Comparison of ENCODE assay signal across 28 cellular contexts in the genomic region with DNA sequence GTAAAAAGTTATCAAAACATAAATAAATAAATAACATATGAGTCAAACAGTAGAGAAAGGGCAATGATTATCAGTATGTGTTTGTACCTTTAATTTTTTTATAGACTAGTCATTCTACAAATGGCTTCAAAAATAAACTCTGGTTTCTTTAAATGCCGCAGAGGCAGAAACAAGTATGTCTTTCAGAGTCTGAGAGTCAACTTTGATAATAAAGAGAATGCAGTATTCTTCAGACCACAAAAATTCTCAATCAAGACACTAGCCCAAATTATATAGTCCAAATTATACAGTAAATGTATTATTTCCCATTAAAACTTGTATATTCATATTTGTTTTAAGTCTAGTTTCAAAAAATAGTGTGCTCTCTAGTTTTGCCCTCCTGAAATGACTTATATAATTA.
"Had no signal": no experiment of that assay in that cellular context is flagged by ENCODE, and none has a peak within 500 bp of the region (broad histone marks: within the 10 kb centered on the region; RNA-seq: fewer than 3 reads in every experiment).

No MANE protein-coding gene starts in this region.

- ATAC-seq: stimulated activated effector memory CD8-positive, alpha-beta T cell treated with anti-CD3 and anti-CD28 coated beads, Interleukin-12 subunit alpha, Interleukin-12 subunit beta, amount 100 ng/mL, for 72 hours; stimulated activated memory B cell treated with anti-CD40 and anti-IgM and Interleukin-4, amounts not matched to agents 10 μg/mL and 1 μg/mL and 100 μg/mL, for 72 hours; stimulated activated naive B cell treated with anti-CD40 and anti-IgM and Interleukin-4, amounts not matched to agents 10 μg/mL and 1 μg/mL and 100 μg/mL, for 72 hours; stimulated activated naive CD8-positive, alpha-beta T cell treated with anti-CD3 and anti-CD28 coated beads, Interleukin-15, amount 100 ng/mL, for 72 hours; stimulated activated naive CD8-positive, alpha-beta T cell treated with anti-CD3 and anti-CD28 coated beads, Interleukin-15, Interleukin-2, amounts not matched to agents 100 U/mL and 50 U/mL, for 24 hours; upper lobe of right lung had no signal

- H3K36me3 Mint-ChIP-seq: stimulated activated effector memory CD8-positive, alpha-beta T cell treated with anti-CD3 and anti-CD28 coated beads, Interleukin-12 subunit alpha, Interleukin-12 subunit beta, amount 100 ng/mL, for 72 hours; stimulated activated memory B cell treated with anti-CD40 and anti-IgM and Interleukin-4, amounts not matched to agents 10 μg/mL and 1 μg/mL and 100 μg/mL, for 72 hours; stimulated activated naive B cell treated with anti-CD40 and anti-IgM and Interleukin-4, amounts not matched to agents 10 μg/mL and 1 μg/mL and 100 μg/mL, for 72 hours; type B pancreatic cell had no signal

- H3K27ac ChIP-seq: stomach, suprapubic skin, testis, thoracic aorta, thyroid gland, tibial artery, tibial nerve, transverse colon, upper lobe of left lung, upper lobe of right lung, uterus, vagina had no signal

- DNase-seq: stimulated activated CD4-positive, alpha-beta T cell treated with anti-CD3 and anti-CD28 coated beads, Interleukin-2, amount 100 ng/mL, for 48 hours; stimulated activated CD4-positive, alpha-beta T cell treated with anti-CD3 and anti-CD28 coated beads, Interleukin-4, amount 100 ng/mL, for 1 hour; stimulated activated CD4-positive, alpha-beta T cell treated with anti-CD3 and anti-CD28 coated beads, Interleukin-4, amount 100 ng/mL, for 24 hours; stimulated activated CD4-positive, alpha-beta T cell treated with anti-CD3 and anti-CD28 coated beads, Interleukin-4, amount 100 ng/mL, for 4 hours; stimulated activated CD8-positive, alpha-beta memory T cell treated with anti-CD3 and anti-CD28 coated beads, Interleukin-4, amount 100 ng/mL, for 48 hours; stimulated activated naive B cell treated with anti-CD40 and anti-IgM and Interleukin-4, amounts not matched to agents 10 μg/mL and 1 μg/mL and 100 μg/mL, for 72 hours; stimulated activated naive CD4-positive, alpha-beta T cell; stimulated activated naive CD4-positive, alpha-beta T cell treated with Interleukin-2 at 50 U/mL for 16 hours; stimulated activated naive CD8-positive, alpha-beta T cell treated with anti-CD3 and anti-CD28 coated beads, Interleukin-15, amount 100 ng/mL, for 72 hours; stimulated activated naive CD8-positive, alpha-beta T cell treated with anti-CD3 and anti-CD28 coated beads, Interleukin-15, Interleukin-2, amounts not matched to agents 100 U/mL and 50 U/mL, for 24 hours; stomach; substantia nigra; testis; thyroid gland; tibial artery; transverse colon; trophoblast cell; upper lobe of left lung; upper lobe of right lung; uterus had no signal

- H3K9me3 ChIP-seq: stomach, suprapubic skin, testis, thoracic aorta, thyroid gland, tibial artery, tibial nerve, upper lobe of left lung, upper lobe of right lung, uterus, vagina had no signal

- H3K4me3 Mint-ChIP-seq: stimulated activated effector memory CD8-positive, alpha-beta T cell treated with anti-CD3 and anti-CD28 coated beads, Interleukin-12 subunit alpha, Interleukin-12 subunit beta, amount 100 ng/mL, for 72 hours; stimulated activated memory B cell treated with anti-CD40 and anti-IgM and Interleukin-4, amounts not matched to agents 10 μg/mL and 1 μg/mL and 100 μg/mL, for 72 hours; stimulated activated naive B cell treated with anti-CD40 and anti-IgM and Interleukin-4, amounts not matched to agents 10 μg/mL and 1 μg/mL and 100 μg/mL, for 72 hours; stimulated activated naive CD8-positive, alpha-beta T cell treated with anti-CD3 and anti-CD28 coated beads, Interleukin-15, amount 100 ng/mL, for 72 hours; stimulated activated naive CD8-positive, alpha-beta T cell treated with anti-CD3 and anti-CD28 coated beads, Interleukin-15, Interleukin-2, amounts not matched to agents 100 ng/mL and 50 ng/mL, for 24 hours; type B pancreatic cell had no signal

- H3K4me1 Mint-ChIP-seq: stimulated activated effector memory CD8-positive, alpha-beta T cell treated with anti-CD3 and anti-CD28 coated beads, Interleukin-12 subunit alpha, Interleukin-12 subunit beta, amount 100 ng/mL, for 72 hours; stimulated activated memory B cell treated with anti-CD40 and anti-IgM and Interleukin-4, amounts not matched to agents 10 μg/mL and 1 μg/mL and 100 μg/mL, for 72 hours; stimulated activated naive B cell treated with anti-CD40 and anti-IgM and Interleukin-4, amounts not matched to agents 10 μg/mL and 1 μg/mL and 100 μg/mL, for 72 hours; stimulated activated naive CD8-positive, alpha-beta T cell treated with anti-CD3 and anti-CD28 coated beads, Interleukin-15, amount 100 ng/mL, for 72 hours had no signal

- H3K27ac Mint-ChIP-seq: stimulated activated effector memory CD8-positive, alpha-beta T cell treated with anti-CD3 and anti-CD28 coated beads, Interleukin-12 subunit alpha, Interleukin-12 subunit beta, amount 100 ng/mL, for 72 hours; stimulated activated memory B cell treated with anti-CD40 and anti-IgM and Interleukin-4, amounts not matched to agents 10 μg/mL and 1 μg/mL and 100 μg/mL, for 72 hours; stimulated activated naive B cell treated with anti-CD40 and anti-IgM and Interleukin-4, amounts not matched to agents 10 μg/mL and 1 μg/mL and 100 μg/mL, for 72 hours; stimulated activated naive CD8-positive, alpha-beta T cell treated with anti-CD3 and anti-CD28 coated beads, Interleukin-15, amount 100 ng/mL, for 72 hours; stimulated activated naive CD8-positive, alpha-beta T cell treated with anti-CD3 and anti-CD28 coated beads, Interleukin-15, Interleukin-2, amounts not matched to agents 100 ng/mL and 50 ng/mL, for 24 hours; type B pancreatic cell had no signal

- H3K27me3 ChIP-seq: stomach, suprapubic skin, testis, thyroid gland, tibial artery, tibial nerve, transverse colon, upper lobe of left lung, upper lobe of right lung, uterus, vagina had no signal

- H3K9me3 Mint-ChIP-seq: stimulated activated memory B cell treated with anti-CD40 and anti-IgM and Interleukin-4, amounts not matched to agents 10 μg/mL and 1 μg/mL and 100 μg/mL, for 72 hours; type B pancreatic cell had no signal

- H3K4me1 ChIP-seq: stomach, suprapubic skin, testis, thyroid gland, tibial artery, tibial nerve, transverse colon, upper lobe of left lung, upper lobe of right lung, uterus, vagina had no signal

- H3K36me3 ChIP-seq: stomach, suprapubic skin, thoracic aorta, thyroid gland, tibial artery, tibial nerve, transverse colon, upper lobe of left lung, upper lobe of right lung, vagina had no signal

- H3K4me3 ChIP-seq: stomach, suprapubic skin, testis, thoracic aorta, thyroid gland, tibial artery, tibial nerve, transverse colon, upper lobe of left lung, upper lobe of right lung, uterus, vagina had no signal

- H3K27me3 Mint-ChIP-seq: stimulated activated memory B cell treated with anti-CD40 and anti-IgM and Interleukin-4, amounts not matched to agents 10 μg/mL and 1 μg/mL and 100 μg/mL, for 72 hours; stimulated activated naive B cell treated with anti-CD40 and anti-IgM and Interleukin-4, amounts not matched to agents 10 μg/mL and 1 μg/mL and 100 μg/mL, for 72 hours; stimulated activated naive CD8-positive, alpha-beta T cell treated with anti-CD3 and anti-CD28 coated beads, Interleukin-15, amount 100 ng/mL, for 72 hours; stimulated activated naive CD8-positive, alpha-beta T cell treated with anti-CD3 and anti-CD28 coated beads, Interleukin-15, Interleukin-2, amounts not matched to agents 100 ng/mL and 50 ng/mL, for 24 hours; type B pancreatic cell had no signal
